In genomic region chr5:59039003-59039295, GRCh38 we compare ENCODE assay signal across 8 cellular contexts.
DNase-seq lines count a peak whose midpoint lies in the region; ATAC-seq and TF ChIP-seq lines count a peak whose summit lies in the region.

No MANE protein-coding gene starts in this region.

- no peak for TF ChIP-seq CTCF in DND-41 (IDR thresholded peaks at IDR 0.05; ENCODE audit: borderline replicate concordance, extremely low read depth, low read length, poor library complexity, severe bottlenecking)
- no peak for TF ChIP-seq CTCF in smooth muscle cell (IDR thresholded peaks at IDR 0.05; ENCODE audit: borderline replicate concordance, insufficient read depth, poor library complexity, severe bottlenecking)

- peaks cover 10% of the 10 kb centered on the region for H3K4me1 ChIP-seq in DND-41 (ENCODE audit: insufficient read depth, low read length)
- 0 out of 2 replicates have a peak, but pooled peaks cover 3% of the 10 kb centered on the region for H3K4me1 ChIP-seq in iPS DF 6.9 (ENCODE audit: control insufficient read depth, insufficient read depth, low read length)
- H3K4me1 ChIP-seq in smooth muscle cell (ENCODE audit: low read depth) = peaks cover 24% of the 10 kb centered on the region

- no CpG with 5 or more reads among the region's 29 CpGs for WGBS in iPS DF 6.9 (ENCODE audit: insufficient coverage, insufficient read length)
- 2% methylated on average over 27 of the region's 29 CpGs for WGBS in smooth muscle cell (ENCODE audit: low lambda C conversion rate)

- H3K36me3 ChIP-seq in DND-41 (ENCODE audit: insufficient read depth, low read length) = no peaks in the 10 kb centered on the region
- H3K36me3 ChIP-seq in iPS DF 6.9 (ENCODE audit: control insufficient read depth, insufficient read depth, low read length) = no peaks in the 10 kb centered on the region
- no peaks in the 10 kb centered on the region for H3K36me3 ChIP-seq in smooth muscle cell (ENCODE audit: low read depth)

- H3K27me3 ChIP-seq in DND-41 (ENCODE audit: insufficient read depth, low read length, poor library complexity) (no peaks in the 10 kb centered on the region), iPS DF 6.9 (ENCODE audit: control insufficient read depth, insufficient read depth, low read length) (peaks cover 9% of the 10 kb centered on the region; the same call in 1 of the 2 replicates), smooth muscle cell (ENCODE audit: low read depth) (no peaks in the 10 kb centered on the region)

- H3K4me1 Mint-ChIP-seq in activated T-helper 17 cell treated with anti-CD3 and anti-CD28 coated beads, Interleukin-2, amount 50 U/mL, for 72 hours = peaks cover 18% of the 10 kb centered on the region

- H3K9ac ChIP-seq in DND-41 (ENCODE audit: low read depth, low read length) (peak overlapping the region; percentile 31; the same call in 1 of the 2 replicates), smooth muscle cell (ENCODE audit: low read depth) (peak overlapping the region; percentile 71)

- peak overlapping the region; percentile 96 for H3K4me3 Mint-ChIP-seq in activated T-helper 17 cell treated with anti-CD3 and anti-CD28 coated beads, Interleukin-2, amount 50 U/mL, for 72 hours

- peak overlapping the region; percentile 50 for H2AFZ ChIP-seq in DND-41 (ENCODE audit: low read depth, low read length)
- peak overlapping the region; percentile 65 for H2AFZ ChIP-seq in smooth muscle cell (ENCODE audit: low read depth)

- H4K20me1 ChIP-seq in DND-41 (ENCODE audit: insufficient read depth, low read length) (no peaks in the 10 kb centered on the region), smooth muscle cell (ENCODE audit: low read depth) (no peaks in the 10 kb centered on the region)

- H3K9me3 Mint-ChIP-seq in activated T-helper 17 cell treated with anti-CD3 and anti-CD28 coated beads, Interleukin-2, amount 50 U/mL, for 72 hours = no peaks in the 10 kb centered on the region

- DNase-seq in DND-41 (no peak), iPS DF 6.9 (ENCODE audit: low read depth, low spot score) (no peak), smooth muscle cell (lab: John Stamatoyannopoulos, UW; ENCODE audit: unreplicated experiment) (no peak), HPDE6-E6E7 (ENCODE audit: extremely low spot score) (no peak), cerebellum (ENCODE audit: low spot score) (no peak)
- DNase-seq in stimulated activated naive CD4-positive, alpha-beta T cell treated with Interleukin-2 at 50 U/mL for 16 hours (lab: John Stamatoyannopoulos, UW) = no peak

- ATAC-seq in DND-41 (ENCODE audit: insufficient read depth, low read depth) (no peak; the same call in 2 of the 3 replicates), HG02571 (IDR thresholded peaks at IDR 0.05; ENCODE audit: unreplicated experiment) (peak; percentile 40)
- peak; percentile 30 for ATAC-seq in activated T-helper 17 cell treated with anti-CD3 and anti-CD28 coated beads, Interleukin-2, amount 50 U/mL, for 72 hours (replicated peaks)

- H3K4me3 ChIP-seq in DND-41 (ENCODE audit: low read depth in 1 of 2, low read length in 2 of 2) (peak overlapping the region in 1 of 2 experiments; percentile 51; a peak in 2 of 4 replicates), iPS DF 6.9 (ENCODE audit: low read length) (peak overlapping the region; percentile 64; the same call in 1 of the 2 replicates), smooth muscle cell (peak overlapping the region; percentile 83)

- H3K27me3 Mint-ChIP-seq in activated T-helper 17 cell treated with anti-CD3 and anti-CD28 coated beads, Interleukin-2, amount 50 U/mL, for 72 hours = no peaks in the 10 kb centered on the region

- H3F3A ChIP-seq in smooth muscle cell (ENCODE audit: low read depth) = peaks cover 16% of the 10 kb centered on the region

- H3K27ac ChIP-seq in DND-41 (ENCODE audit: low read length) (no peak overlapping the region), iPS DF 6.9 (ENCODE audit: low read length) (no peak overlapping the region), smooth muscle cell (ENCODE audit: low read depth) (peak overlapping the region; percentile 94)

- H3K36me3 Mint-ChIP-seq in activated T-helper 17 cell treated with anti-CD3 and anti-CD28 coated beads, Interleukin-2, amount 50 U/mL, for 72 hours (ENCODE audit: low read depth) = peaks cover 63% of the 10 kb centered on the region

- H3K9me3 ChIP-seq in DND-41 (ENCODE audit: insufficient read depth, low read length, severe bottlenecking) (no peaks in the 10 kb centered on the region), iPS DF 6.9 (ENCODE audit: control insufficient read depth, insufficient read depth, low read length) (no peaks in the 10 kb centered on the region), smooth muscle cell (replicated peaks; ENCODE audit: low read depth) (no peaks in the 10 kb centered on the region)

- peak overlapping the region; percentile 90 for H3K27ac Mint-ChIP-seq in activated T-helper 17 cell treated with anti-CD3 and anti-CD28 coated beads, Interleukin-2, amount 50 U/mL, for 72 hours

- no peaks in the 10 kb centered on the region for H3K79me2 ChIP-seq in DND-41 (ENCODE audit: insufficient read depth, low read length)
- H3K79me2 ChIP-seq in smooth muscle cell (ENCODE audit: low read depth) = peaks cover 50% of the 10 kb centered on the region

- H3K4me2 ChIP-seq in DND-41 (ENCODE audit: insufficient read depth, low read length) (peak overlapping the region; percentile 59), smooth muscle cell (peak overlapping the region; percentile 84)
